In genomic region chr2:231514225-231514950, GRCh38 we compare ENCODE assay signal across 1 cellular context.
A peak's percentile ranks its signal among the peaks of the same experiment; 100 is the strongest.
TF ChIP-seq lines count a peak whose summit lies in the region.

No MANE protein-coding gene starts in this region.

TF ChIP-seq in HEK293, 187 proteins besides CTCF, POLR2A, EP300 and RAD21 (continued from another document):
- TF ChIP-seq KLF9 (tag by site-specific recombination; IDR thresholded peaks at IDR 0.05; ENCODE audit: low read depth) (peak; percentile 66; the same call in 1 of the 2 replicates), ZNF335 (tag by site-specific recombination; conservative IDR thresholded peaks at IDR 0.05) (peak; percentile 67; the same call in 1 of the 2 replicates), ZNF791 (tag by site-specific recombination; IDR thresholded peaks at IDR 0.05) (no peak), ZFP69B (tag by site-specific recombination; IDR thresholded peaks at IDR 0.05) (0 out of 2 replicates have a peak, but pooled peaks have one; percentile 30), SP3 (tag by site-specific recombination; IDR thresholded peaks at IDR 0.05) (peak; percentile 79), ZFHX2 (tag by site-specific recombination; conservative IDR thresholded peaks at IDR 0.05) (peak; percentile 58), ZNF292 (tag by site-specific recombination; IDR thresholded peaks at IDR 0.05; ENCODE audit: borderline replicate concordance, low read depth) (no peak), HIC1 (tag by site-specific recombination; IDR thresholded peaks at IDR 0.05) (peak; percentile 90), ZNF510 (tag by site-specific recombination; IDR thresholded peaks at IDR 0.05; ENCODE audit: insufficient replicate concordance) (no peak), ZNF660 (tag by site-specific recombination; IDR thresholded peaks at IDR 0.05) (peak; percentile 23; the same call in 1 of the 2 replicates), ZNF629 (tag by site-specific recombination; IDR thresholded peaks at IDR 0.05) (peak; percentile 62), ZNF600 (tag by site-specific recombination; IDR thresholded peaks at IDR 0.05) (peak; percentile 65), YY2 (tag by site-specific recombination; IDR thresholded peaks at IDR 0.05) (0 out of 2 replicates have a peak, but pooled peaks have one; percentile 17), ZNF202 (tag by site-specific recombination; IDR thresholded peaks at IDR 0.05; ENCODE audit: borderline replicate concordance) (no peak), ZNF37A (tag by site-specific recombination; IDR thresholded peaks at IDR 0.05) (no peak), ZBTB26 (tag by site-specific recombination; optimal IDR thresholded peaks at IDR 0.05) (peak; percentile 96), SP7 (tag by site-specific recombination; IDR thresholded peaks at IDR 0.05) (peak; percentile 49), OSR2 (tag by site-specific recombination; IDR thresholded peaks at IDR 0.05) (no peak), MYNN (tag by site-specific recombination; IDR thresholded peaks at IDR 0.05; ENCODE audit: borderline replicate concordance) (no peak), PBX3 (CRISPR knock-in tag; IDR thresholded peaks at IDR 0.05) (peak; percentile 83), GLIS1 (tag by site-specific recombination; IDR thresholded peaks at IDR 0.05) (peak; percentile 63; the same call in 1 of the 2 replicates), ZNF561 (tag by site-specific recombination; IDR thresholded peaks at IDR 0.05; ENCODE audit: borderline replicate concordance) (peak; percentile 56; the same call in 1 of the 2 replicates), YY1 (tag by site-specific recombination; IDR thresholded peaks at IDR 0.05) (0 out of 2 replicates have a peak, but pooled peaks have one; percentile 44)
- TF ChIP-seq, protein P1, sequence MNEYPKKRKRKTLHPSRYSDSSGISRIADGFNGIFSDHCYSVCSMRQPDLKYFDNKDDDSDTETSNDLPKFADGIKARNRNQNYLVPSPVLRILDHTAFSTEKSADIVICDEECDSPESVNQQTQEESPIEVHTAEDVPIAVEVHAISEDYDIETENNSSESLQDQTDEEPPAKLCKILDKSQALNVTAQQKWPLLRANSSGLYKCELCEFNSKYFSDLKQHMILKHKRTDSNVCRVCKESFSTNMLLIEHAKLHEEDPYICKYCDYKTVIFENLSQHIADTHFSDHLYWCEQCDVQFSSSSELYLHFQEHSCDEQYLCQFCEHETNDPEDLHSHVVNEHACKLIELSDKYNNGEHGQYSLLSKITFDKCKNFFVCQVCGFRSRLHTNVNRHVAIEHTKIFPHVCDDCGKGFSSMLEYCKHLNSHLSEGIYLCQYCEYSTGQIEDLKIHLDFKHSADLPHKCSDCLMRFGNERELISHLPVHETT (tag by site-specific recombination; IDR thresholded peaks at IDR 0.05) = no peak
- TF ChIP-seq, protein P2, sequence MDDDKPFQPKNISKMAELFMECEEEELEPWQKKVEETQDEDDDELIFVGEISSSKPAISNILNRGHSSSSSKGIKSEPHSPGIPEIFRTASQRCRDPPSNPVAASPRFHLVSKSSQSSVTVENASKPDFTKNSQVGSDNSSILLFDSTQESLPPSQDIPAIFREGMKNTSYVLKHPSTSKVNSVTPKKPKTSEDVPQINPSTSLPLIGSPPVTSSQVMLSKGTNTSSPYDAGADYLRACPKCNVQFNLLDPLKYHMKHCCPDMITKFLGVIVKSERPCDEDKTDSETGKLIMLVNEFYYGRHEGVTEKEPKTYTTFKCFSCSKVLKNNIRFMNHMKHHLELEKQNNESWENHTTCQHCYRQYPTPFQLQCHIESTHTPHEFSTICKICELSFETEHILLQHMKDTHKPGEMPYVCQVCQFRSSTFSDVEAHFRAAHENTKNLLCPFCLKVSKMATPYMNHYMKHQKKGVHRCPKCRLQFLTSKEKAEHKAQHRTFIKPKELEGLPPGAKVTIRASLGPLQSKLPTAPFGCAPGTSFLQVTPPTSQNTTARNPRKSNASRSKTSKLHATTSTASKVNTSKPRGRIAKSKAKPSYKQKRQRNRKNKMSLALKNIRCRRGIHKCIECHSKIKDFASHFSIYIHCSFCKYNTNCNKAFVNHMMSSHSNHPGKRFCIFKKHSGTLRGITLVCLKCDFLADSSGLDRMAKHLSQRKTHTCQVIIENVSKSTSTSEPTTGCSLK (tag by site-specific recombination; IDR thresholded peaks at IDR 0.05) = no peak
- TF ChIP-seq, protein P3, sequence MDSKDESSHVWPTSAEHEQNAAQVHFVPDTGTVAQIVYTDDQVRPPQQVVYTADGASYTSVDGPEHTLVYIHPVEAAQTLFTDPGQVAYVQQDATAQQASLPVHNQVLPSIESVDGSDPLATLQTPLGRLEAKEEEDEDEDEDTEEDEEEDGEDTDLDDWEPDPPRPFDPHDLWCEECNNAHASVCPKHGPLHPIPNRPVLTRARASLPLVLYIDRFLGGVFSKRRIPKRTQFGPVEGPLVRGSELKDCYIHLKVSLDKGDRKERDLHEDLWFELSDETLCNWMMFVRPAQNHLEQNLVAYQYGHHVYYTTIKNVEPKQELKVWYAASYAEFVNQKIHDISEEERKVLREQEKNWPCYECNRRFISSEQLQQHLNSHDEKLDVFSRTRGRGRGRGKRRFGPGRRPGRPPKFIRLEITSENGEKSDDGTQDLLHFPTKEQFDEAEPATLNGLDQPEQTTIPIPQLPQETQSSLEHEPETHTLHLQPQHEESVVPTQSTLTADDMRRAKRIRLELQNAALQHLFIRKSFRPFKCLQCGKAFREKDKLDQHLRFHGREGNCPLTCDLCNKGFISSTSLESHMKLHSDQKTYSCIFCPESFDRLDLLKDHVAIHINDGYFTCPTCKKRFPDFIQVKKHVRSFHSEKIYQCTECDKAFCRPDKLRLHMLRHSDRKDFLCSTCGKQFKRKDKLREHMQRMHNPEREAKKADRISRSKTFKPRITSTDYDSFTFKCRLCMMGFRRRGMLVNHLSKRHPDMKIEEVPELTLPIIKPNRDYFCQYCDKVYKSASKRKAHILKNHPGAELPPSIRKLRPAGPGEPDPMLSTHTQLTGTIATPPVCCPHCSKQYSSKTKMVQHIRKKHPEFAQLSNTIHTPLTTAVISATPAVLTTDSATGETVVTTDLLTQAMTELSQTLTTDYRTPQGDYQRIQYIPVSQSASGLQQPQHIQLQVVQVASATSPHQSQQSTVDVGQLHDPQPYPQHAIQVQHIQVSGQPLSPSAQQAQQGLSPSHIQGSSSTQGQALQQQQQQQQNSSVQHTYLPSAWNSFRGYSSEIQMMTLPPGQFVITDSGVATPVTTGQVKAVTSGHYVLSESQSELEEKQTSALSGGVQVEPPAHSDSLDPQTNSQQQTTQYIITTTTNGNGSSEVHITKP (tag by site-specific recombination; IDR thresholded peaks at IDR 0.05) = 0 out of 2 replicates have a peak, but pooled peaks have one; percentile 16
TF ChIP-seq in HEK293: peak in this region for 36.
